10 cellular contexts compared by ENCODE assay signal in the genomic region with DNA sequence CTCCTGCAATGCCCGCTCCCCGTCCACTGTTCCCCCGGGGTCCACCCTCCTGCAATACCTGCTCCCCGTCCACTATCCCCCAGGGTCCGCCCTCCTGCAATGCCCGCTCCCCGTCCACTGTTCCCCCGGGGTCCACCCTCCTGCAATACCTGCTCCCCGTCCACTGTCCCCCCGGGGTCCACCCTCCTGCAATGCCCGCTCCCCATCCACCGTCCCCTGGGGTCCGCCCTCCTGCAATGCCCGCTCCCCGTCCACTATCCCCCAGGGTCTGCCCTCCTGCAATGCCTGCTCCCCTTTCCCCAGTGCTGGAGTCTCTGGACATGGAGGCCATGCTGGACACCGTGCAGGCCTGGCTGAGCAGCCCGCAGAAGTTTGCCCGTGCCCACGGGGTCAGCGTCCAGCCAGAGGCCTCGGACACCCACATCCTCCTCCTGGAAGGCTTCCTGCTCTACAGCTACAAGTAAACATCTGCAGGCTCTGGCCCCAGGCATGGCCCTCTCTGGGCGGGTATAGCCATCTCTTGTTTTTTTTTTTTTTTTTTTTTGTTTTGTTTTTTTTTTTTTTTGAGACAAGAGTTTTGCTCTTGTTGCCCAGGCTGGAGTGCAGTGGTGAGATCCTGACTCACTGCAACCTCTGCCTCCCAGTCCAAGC. TPM values are rescaled to one million over a fixed set of nuclear protein-coding genes. Genes with fewer than 3 reads are reported as not detected.
DNase-seq lines count a peak whose midpoint lies in the region; ATAC-seq, FAIRE-seq and TF ChIP-seq lines count a peak whose summit lies in the region.
"Not testable (repeated sequence)": the region's sequence is repeated elsewhere in the genome, so short reads cannot be mapped to it uniquely, and the experiment has no call there.
"Had no signal": no experiment of that assay in that cellular context is flagged by ENCODE, and none has a peak within 500 bp of the region (broad histone marks: within the 10 kb centered on the region; RNA-seq: fewer than 3 reads in every experiment).

No MANE protein-coding gene starts in this region.

- H3K36me3 ChIP-seq in HEK293 (ENCODE audit: control insufficient read depth in 2 of 2, insufficient read depth in 1 of 2, low read length in 2 of 2); Panc1 (ENCODE audit: control insufficient read depth, insufficient read depth, low read length); endothelial cell of umbilical vein (ENCODE audit: control insufficient read depth in 2 of 2, extremely low read depth in 1 of 2, insufficient read depth in 2 of 2, low read length in 2 of 2); neuronal stem cell (replicated peaks in 1 of 2; ENCODE audit: control insufficient read depth in 2 of 2, insufficient read depth in 2 of 2, low read length in 2 of 2); gastrocnemius medialis: not testable (repeated sequence)

- not testable (repeated sequence) for H2BK15ac ChIP-seq in neuronal stem cell (ENCODE audit: low read length)

- WGBS in A549 (ENCODE audit: missing lambda C conversion rate) = 47% methylated on average over 9 of the region's 22 CpGs
- no CpG with 5 or more reads among the region's 22 CpGs for WGBS in neuronal stem cell (ENCODE audit: extremely low coverage in 2 of 2, insufficient read length in 2 of 2, insufficient replicate concordance in 1 of 2), 2 donors

- not testable (repeated sequence) for H2BK12ac ChIP-seq in neuronal stem cell (ENCODE audit: low read length)

- H3K79me2 ChIP-seq in endothelial cell of umbilical vein (ENCODE audit: control insufficient read depth, insufficient read depth, low read length) = not testable (repeated sequence)

- H3K9me3 ChIP-seq in A549; HEK293 (ENCODE audit: control insufficient read depth, insufficient read depth, low read depth, low read length); Panc1 (ENCODE audit: control insufficient read depth, insufficient read depth, low read depth, low read length); endothelial cell of umbilical vein (replicated peaks; ENCODE audit: control insufficient read depth, insufficient read depth, low read length); neuronal stem cell (replicated peaks in 1 of 2; ENCODE audit: control insufficient read depth in 2 of 2, insufficient read depth in 1 of 2, low read depth in 1 of 2, low read length in 2 of 2); gastrocnemius medialis: not testable (repeated sequence)

- CTCF ChIA-PET in A549 (lab: Yijun Ruan, JAX); Panc1 (lab: Charles Lee); endothelial cell of umbilical vein (lab: Charles Lee): not testable (repeated sequence)
- CTCF ChIA-PET in HEK293 (lab: Yijun Ruan, JAX) = interaction anchor here (0.6 kb wide), 1 partner anchor 174 kb away, joined by 3 read pairs; no protein-coding TSS in a partner anchor

- not testable (repeated sequence) for TF ChIP-seq CTCF in A549 (IDR thresholded peaks at IDR 0.05); HEK293 (tag by site-specific recombination; IDR thresholded peaks at IDR 0.05); Panc1 (IDR thresholded peaks at IDR 0.05); endothelial cell of umbilical vein (IDR thresholded peaks at IDR 0.05; ENCODE audit: extremely low read depth in 1 of 2, insufficient read depth in 1 of 2, low read depth in 1 of 2, low read length in 2 of 2); gastrocnemius medialis (IDR thresholded peaks at IDR 0.05 in 4 of 5, conservative IDR thresholded peaks at IDR 0.05 in 1 of 5)

- not testable (repeated sequence) for H3K4me3 ChIP-seq in A549; HEK293 (ENCODE audit: low read depth, low read length); Panc1 (ENCODE audit: low read depth in 2 of 2, low read length in 2 of 2); endothelial cell of umbilical vein (replicated peaks in 1 of 3; ENCODE audit: insufficient read depth in 1 of 3, low read depth in 1 of 3, low read length in 3 of 3); neuronal stem cell (ENCODE audit: low read length in 2 of 2); gastrocnemius medialis

- not testable (repeated sequence) for H2AK5ac ChIP-seq in neuronal stem cell (ENCODE audit: low read depth, low read length)

- not testable (repeated sequence) for H4K20me1 ChIP-seq in endothelial cell of umbilical vein (replicated peaks; ENCODE audit: control insufficient read depth, extremely low read depth, insufficient read depth, low read length)

- not testable (repeated sequence) for H3K18ac ChIP-seq in neuronal stem cell (ENCODE audit: low read length)

- ATAC-seq in A549 (peak; percentile 24 to 47; a peak in 2 of 6 replicates), Panc1 (0 out of 2 replicates have a peak, but pooled peaks have one; percentile 32)
- not testable (repeated sequence) for ATAC-seq in gastrocnemius medialis

- POLR2A ChIA-PET in A549 (lab: Yijun Ruan, JAX) = interaction anchor here (0.7 kb wide), 2 partner anchors 33 to 38 kb away, joined by 3 to 14 read pairs; a partner anchor contains a TSS
- POLR2A ChIA-PET in HEK293 (lab: Yijun Ruan, JAX); Panc1 (lab: Charles Lee); endothelial cell of umbilical vein (lab: Charles Lee): not testable (repeated sequence)

- not testable (repeated sequence) for H3K4ac ChIP-seq in neuronal stem cell (ENCODE audit: low read length)

- not testable (repeated sequence) for H3K4me1 ChIP-seq in A549; HEK293 (ENCODE audit: control insufficient read depth, insufficient read depth, low read length); Panc1 (ENCODE audit: control insufficient read depth, insufficient read depth, low read length); endothelial cell of umbilical vein (ENCODE audit: control insufficient read depth, extremely low read depth, insufficient read depth, low read length); neuronal stem cell (ENCODE audit: control insufficient read depth in 2 of 2, insufficient read depth in 1 of 2, low read depth in 1 of 2, low read length in 2 of 2)
- peaks cover 6 to 13% of the 10 kb centered on the region in 2 donors for H3K4me1 ChIP-seq in gastrocnemius medialis

- not testable (repeated sequence) for H3K27ac ChIP-seq in A549; HEK293 (ENCODE audit: extremely low read depth, low read depth, low read length); Panc1 (ENCODE audit: low read length); endothelial cell of umbilical vein (ENCODE audit: insufficient read depth, low read depth, low read length); neuronal stem cell (replicated peaks; ENCODE audit: low read length)
- H3K27ac ChIP-seq in gastrocnemius medialis = peak overlapping the region; percentile 98 to 99 (median 99)

- not testable (repeated sequence) for TF ChIP-seq RAD21 in A549 (conservative IDR thresholded peaks at IDR 0.05 in 1 of 2, IDR thresholded peaks at IDR 0.05 in 1 of 2)

- not testable (repeated sequence) for H4K91ac ChIP-seq in neuronal stem cell (ENCODE audit: low read depth, low read length, poor library complexity)

- not testable (repeated sequence) for H3K14ac ChIP-seq in neuronal stem cell (ENCODE audit: low read length)

- not testable (repeated sequence) for FAIRE-seq in A549 (lab: Jason Lieb, UNC)
- FAIRE-seq in endothelial cell of umbilical vein (lab: Jason Lieb, UNC) = peak; percentile 73

- TF ChIP-seq EP300 in A549 (IDR thresholded peaks at IDR 0.05) = not testable (repeated sequence)

- not testable (repeated sequence) for DNase-seq in A549 (ENCODE audit: low read depth in 1 of 2, low spot score in 1 of 2); Panc1 (ENCODE audit: low read depth, low spot score); endothelial cell of umbilical vein (ENCODE audit: low read depth, low spot score); neuronal stem cell (ENCODE audit: low spot score); gastrocnemius medialis

- H2BK120ac ChIP-seq in neuronal stem cell (ENCODE audit: low read depth, low read length) = not testable (repeated sequence)

- not testable (repeated sequence) for H2AFZ ChIP-seq in endothelial cell of umbilical vein (ENCODE audit: low read depth, low read length); neuronal stem cell (ENCODE audit: low read length)

- H3K27me3 ChIP-seq in Panc1 (ENCODE audit: control insufficient read depth, insufficient read depth, low read length); neuronal stem cell (ENCODE audit: control insufficient read depth in 3 of 3, insufficient read depth in 3 of 3, low read depth in 1 of 3, low read length in 3 of 3); gastrocnemius medialis: not testable (repeated sequence)
- H3K27me3 ChIP-seq in endothelial cell of umbilical vein (ENCODE audit: control insufficient read depth in 2 of 2, insufficient read depth in 2 of 2, low read length in 2 of 2) = peaks cover 7 to 13% of the 10 kb centered on the region in 2 experiments

- H4K8ac ChIP-seq in neuronal stem cell (ENCODE audit: low read depth, low read length) = peak overlapping the region; percentile 86

- not testable (repeated sequence) for H3K9me1 ChIP-seq in endothelial cell of umbilical vein (replicated peaks; ENCODE audit: control insufficient read depth, extremely low read depth, insufficient read depth, low read length)

- not testable (repeated sequence) for H3K79me1 ChIP-seq in neuronal stem cell (ENCODE audit: low read depth, low read length)

- dilution Hi-C loops in endothelial cell of umbilical vein (cut with MboI; ENCODE audit: extremely low pct_ligation_motif_present, low sequenced_read_pairs) = not testable (repeated sequence)

- not testable (repeated sequence) for H3K4me2 ChIP-seq in A549; endothelial cell of umbilical vein (ENCODE audit: insufficient read depth, low read length); neuronal stem cell (ENCODE audit: insufficient read depth, low read length, poor library complexity, severe bottlenecking)

- BruUV-seq in Panc1 (replicated peaks; lab: Mats Ljungman, UMichigan); endothelial cell of umbilical vein (replicated peaks; lab: Mats Ljungman, UMichigan): not testable (repeated sequence)

- H3K9ac ChIP-seq in endothelial cell of umbilical vein (replicated peaks; ENCODE audit: extremely low read depth, insufficient read depth, low read length); neuronal stem cell (ENCODE audit: low read depth, low read length, poor library complexity): not testable (repeated sequence)

- H2BK5ac ChIP-seq in neuronal stem cell (ENCODE audit: low read length) = not testable (repeated sequence)

- H3K23ac ChIP-seq in neuronal stem cell (ENCODE audit: low read depth, low read length, poor library complexity) = not testable (repeated sequence)

- not testable (repeated sequence) for TF ChIP-seq POLR2A in A549 (IDR thresholded peaks at IDR 0.05; ENCODE audit: low read length); endothelial cell of umbilical vein (IDR thresholded peaks at IDR 0.05; ENCODE audit: low read depth, low read length); gastrocnemius medialis (IDR thresholded peaks at IDR 0.05)

- in situ Hi-C loops in Panc1 (cut with HindIII; ENCODE audit: low pct_unique_long_range_greater_than_20kb, low sequenced_read_pairs); gastrocnemius medialis (cut with MboI; ENCODE audit: low sequenced_read_pairs in 4 of 4): not testable (repeated sequence)

- intact Hi-C loops in Panc1 (cut with micrococcal nuclease; ENCODE audit: unreplicated experiment); endothelial cell of umbilical vein (cut with micrococcal nuclease); gastrocnemius medialis (cut with DNase I; ENCODE audit: low total_unique reads): not testable (repeated sequence)

RNA-seq across cellular contexts. Expression of a gene that starts 5.6 kb away (rescaled TPM):
- polyA plus RNA-seq in A549 (2011; rRNA removed) (not detected in 2 replicates), A549 (2017; fragmentation: RNase III; extraction: RNeasy Plus Mini Kit Qiagen cat#74134 plus additional on column Dnase treatment) (not detected in 3 replicates), endothelial cell of umbilical vein (not detected in 2 replicates)
- polyA plus RNA-seq in A549 (2012; cell fraction: cytosol; rRNA removed) = not detected in 2 replicates
- polyA plus RNA-seq in A549 (2012; cell fraction: nucleus; rRNA removed) = not detected in 2 replicates
- polyA minus RNA-seq in A549 (2011; rRNA and poly(A)+ RNA removed) = not detected in 2 replicates
- total RNA-seq in Panc1 (2021; ENCODE audit: unreplicated experiment) (0.21 TPM), endothelial cell of umbilical vein (not detected in 2 replicates), gastrocnemius medialis (100 to 1,000 TPM in 2 of 4 donors, 10 to 100 TPM in 2; 46.3 to 168 (median 106) TPM)
- polyA plus RNA-seq in Panc1 (2012; ENCODE audit: insufficient read length) = not detected
- polyA plus RNA-seq in endothelial cell of umbilical vein (2011; cell fraction: cytosol; rRNA removed) = not detected in 2 replicates
- not detected in 2 replicates for polyA plus RNA-seq in endothelial cell of umbilical vein (2011; cell fraction: nucleus; rRNA removed)
- polyA plus RNA-seq in endothelial cell of umbilical vein (2012) = not detected in 2 replicates
- polyA minus RNA-seq in endothelial cell of umbilical vein = not detected in 2 replicates
- polyA minus RNA-seq in endothelial cell of umbilical vein (2011; cell fraction: cytosol; rRNA and poly(A)+ RNA removed) = not detected
- not detected in 2 replicates for polyA minus RNA-seq in endothelial cell of umbilical vein (2011; cell fraction: nucleus; rRNA and poly(A)+ RNA removed)
- polyA plus RNA-seq in neuronal stem cell (2013, experiment 1 of 2) = 0.60 TPM
- polyA plus RNA-seq in neuronal stem cell (2013, experiment 2 of 2) = 0.72 TPM
- total RNA-seq: CD4-positive, alpha-beta T cell; CD8-positive, alpha-beta memory T cell; HFFc6 had no signal
- polyA plus RNA-seq: CD14-positive monocyte; CD8-positive, alpha-beta memory T cell had no signal

RNA-seq across cellular contexts. Expression of a gene that starts 32.5 kb away (rescaled TPM):
- polyA plus RNA-seq in A549 (2011; rRNA removed) = 30.4 and 33.0 TPM in 2 replicates
- 80.8 and 92.4 TPM in 2 replicates for polyA plus RNA-seq in A549 (2012; cell fraction: cytosol; rRNA removed)
- polyA plus RNA-seq in A549 (2012; cell fraction: nucleus; rRNA removed) = 89.4 and 104 TPM in 2 replicates
- polyA plus RNA-seq in A549 (2017; fragmentation: RNase III; extraction: RNeasy Plus Mini Kit Qiagen cat#74134 plus additional on column Dnase treatment) = 54.7 to 61.8 TPM (median 54.9 TPM) in 3 replicates
- 44.8 and 49.2 TPM in 2 replicates for polyA minus RNA-seq in A549 (2011; rRNA and poly(A)+ RNA removed)
- total RNA-seq in Panc1 (2021; ENCODE audit: unreplicated experiment) = 66.6 TPM
- polyA plus RNA-seq in Panc1 (2012; ENCODE audit: insufficient read length) = 79.9 TPM
- 157 and 170 TPM in 2 replicates for total RNA-seq in endothelial cell of umbilical vein
- polyA plus RNA-seq in endothelial cell of umbilical vein = 175 and 176 TPM in 2 replicates
- polyA plus RNA-seq in endothelial cell of umbilical vein (2011; cell fraction: cytosol; rRNA removed) = 157 and 188 TPM in 2 replicates
- 286 and 301 TPM in 2 replicates for polyA plus RNA-seq in endothelial cell of umbilical vein (2011; cell fraction: nucleus; rRNA removed)
- 128 and 197 TPM in 2 replicates for polyA plus RNA-seq in endothelial cell of umbilical vein (2012)
- polyA minus RNA-seq in endothelial cell of umbilical vein = 126 and 148 TPM in 2 replicates
- 31.7 TPM for polyA minus RNA-seq in endothelial cell of umbilical vein (2011; cell fraction: cytosol; rRNA and poly(A)+ RNA removed)
- 148 and 217 TPM in 2 replicates for polyA minus RNA-seq in endothelial cell of umbilical vein (2011; cell fraction: nucleus; rRNA and poly(A)+ RNA removed)
- polyA plus RNA-seq in neuronal stem cell (2013, experiment 1 of 2) = 56.3 TPM
- 55.0 TPM for polyA plus RNA-seq in neuronal stem cell (2013, experiment 2 of 2)
- total RNA-seq in gastrocnemius medialis = 100 to 1,000 TPM in 3 of 4 donors, 10 to 100 TPM in 1; 61.3 to 135 (median 115) TPM

RNA-seq across cellular contexts. Expression of a gene that starts 46.8 kb away (rescaled TPM):
- polyA plus RNA-seq in A549 (2011; rRNA removed) (526 and 680 TPM in 2 replicates), A549 (2017; fragmentation: RNase III; extraction: RNeasy Plus Mini Kit Qiagen cat#74134 plus additional on column Dnase treatment) (971 to 1,113 TPM (median 999 TPM) in 3 replicates), endothelial cell of umbilical vein (1,496 and 1,538 TPM in 2 replicates)
- polyA plus RNA-seq in A549 (2012; cell fraction: cytosol; rRNA removed) = 739 and 972 TPM in 2 replicates
- polyA plus RNA-seq in A549 (2012; cell fraction: nucleus; rRNA removed) = 944 and 1,422 TPM in 2 replicates
- polyA minus RNA-seq in A549 (2011; rRNA and poly(A)+ RNA removed) = 645 and 954 TPM in 2 replicates
- total RNA-seq in Panc1 (2021; ENCODE audit: unreplicated experiment) (1,391 TPM), endothelial cell of umbilical vein (2,318 and 2,351 TPM in 2 replicates), gastrocnemius medialis (1,000 to 10,000 TPM; 1,701 to 2,714 (median 2,440) TPM)
- 1,601 TPM for polyA plus RNA-seq in Panc1 (2012; ENCODE audit: insufficient read length)
- polyA plus RNA-seq in endothelial cell of umbilical vein (2011; cell fraction: cytosol; rRNA removed) = 1,233 and 1,709 TPM in 2 replicates
- 673 and 729 TPM in 2 replicates for polyA plus RNA-seq in endothelial cell of umbilical vein (2011; cell fraction: nucleus; rRNA removed)
- polyA plus RNA-seq in endothelial cell of umbilical vein (2012) = 2,769 and 3,429 TPM in 2 replicates
- 1,311 and 1,583 TPM in 2 replicates for polyA minus RNA-seq in endothelial cell of umbilical vein
- polyA minus RNA-seq in endothelial cell of umbilical vein (2011; cell fraction: cytosol; rRNA and poly(A)+ RNA removed) = 1,714 TPM
- 301 and 535 TPM in 2 replicates for polyA minus RNA-seq in endothelial cell of umbilical vein (2011; cell fraction: nucleus; rRNA and poly(A)+ RNA removed)
- 2,427 TPM for polyA plus RNA-seq in neuronal stem cell (2013, experiment 1 of 2)
- 2,458 TPM for polyA plus RNA-seq in neuronal stem cell (2013, experiment 2 of 2)

RNA-seq across cellular contexts. Expression of a gene that starts 57.9 kb away (rescaled TPM):
- polyA plus RNA-seq in A549 (2011; rRNA removed) (0.04 and 0.06 TPM in 2 replicates), A549 (2017; fragmentation: RNase III; extraction: RNeasy Plus Mini Kit Qiagen cat#74134 plus additional on column Dnase treatment) (0.03 to 0.24 TPM in 2 of 3 replicates, not detected in the other), endothelial cell of umbilical vein (0.03 TPM in 1 of 2 replicates, not detected in the other)
- 0.08 and 0.12 TPM in 2 replicates for polyA plus RNA-seq in A549 (2012; cell fraction: cytosol; rRNA removed)
- polyA plus RNA-seq in A549 (2012; cell fraction: nucleus; rRNA removed) = 0.05 TPM in 1 of 2 replicates, not detected in the other
- polyA minus RNA-seq in A549 (2011; rRNA and poly(A)+ RNA removed) = 0.04 and 0.29 TPM in 2 replicates
- total RNA-seq in Panc1 (2021; ENCODE audit: unreplicated experiment) (0.15 TPM), endothelial cell of umbilical vein (not detected in 2 replicates), gastrocnemius medialis (not detected)
- 0.11 TPM for polyA plus RNA-seq in Panc1 (2012; ENCODE audit: insufficient read length)
- not detected in 2 replicates for polyA plus RNA-seq in endothelial cell of umbilical vein (2011; cell fraction: cytosol; rRNA removed)
- not detected in 2 replicates for polyA plus RNA-seq in endothelial cell of umbilical vein (2011; cell fraction: nucleus; rRNA removed)
- polyA plus RNA-seq in endothelial cell of umbilical vein (2012) = not detected in 2 replicates
- not detected in 2 replicates for polyA minus RNA-seq in endothelial cell of umbilical vein
- polyA minus RNA-seq in endothelial cell of umbilical vein (2011; cell fraction: cytosol; rRNA and poly(A)+ RNA removed) = not detected
- not detected in 2 replicates for polyA minus RNA-seq in endothelial cell of umbilical vein (2011; cell fraction: nucleus; rRNA and poly(A)+ RNA removed)
- polyA plus RNA-seq in neuronal stem cell (2013, experiment 1 of 2) = 19.1 TPM
- polyA plus RNA-seq in neuronal stem cell (2013, experiment 2 of 2) = 19.7 TPM
- total RNA-seq: CD4-positive, alpha-beta T cell; CD8-positive, alpha-beta memory T cell; HFFc6 had no signal
- polyA plus RNA-seq: CD14-positive monocyte; CD8-positive, alpha-beta memory T cell had no signal

Comparison
In these comparisons a context has a peak if more than half of its experiments do, and no peak if none do; other contexts are left out.
1. RNA of a gene that starts 5.6 kb away (total RNA-seq): 46.3 to 168 TPM in gastrocnemius medialis; 0.21 TPM in Panc1 (single experiment) and not detected in endothelial cell of umbilical vein; every median in the first group is over 10 times any median in the second.